Comparison of ENCODE assay signal across 7 cellular contexts in the genomic region with DNA sequence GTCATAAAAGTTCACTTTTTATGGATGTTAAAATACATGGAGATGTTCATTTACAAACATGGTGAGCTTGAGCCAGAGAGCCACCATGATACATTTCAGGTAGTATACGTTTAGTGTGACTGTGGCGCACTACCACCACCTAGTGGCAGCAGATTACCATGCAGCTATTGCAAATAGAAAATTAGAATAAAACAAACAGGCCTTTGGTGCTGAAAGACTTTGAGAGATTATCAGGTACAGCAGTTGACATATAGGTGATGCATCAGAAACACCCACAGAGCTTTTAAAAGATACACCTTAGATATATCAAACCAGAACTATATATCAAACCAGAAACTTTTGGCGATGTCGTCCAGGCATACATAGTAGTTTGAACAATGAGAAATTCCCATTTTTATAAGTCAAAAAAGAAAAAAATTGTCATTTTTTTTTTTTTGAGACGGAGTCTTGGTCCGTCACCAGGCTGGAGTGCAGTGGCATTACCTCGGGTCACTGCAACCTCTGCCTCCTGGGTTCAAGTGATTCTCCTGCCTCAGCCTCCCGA. TPM values are rescaled to one million over a fixed set of nuclear protein-coding genes. Genes with fewer than 3 reads are reported as not detected.
DNase-seq lines count a peak whose midpoint lies in the region; TF ChIP-seq lines count a peak whose summit lies in the region.

No MANE protein-coding gene starts in this region.

- no peak for TF ChIP-seq EP300 in esophagus muscularis mucosa (IDR thresholded peaks at IDR 0.05)
- no peak for TF ChIP-seq EP300 in neural cell (conservative IDR thresholded peaks at IDR 0.05; ENCODE audit: poor library complexity, severe bottlenecking)

- TF ChIP-seq CTCF in GM12875 (IDR thresholded peaks at IDR 0.05; ENCODE audit: borderline replicate concordance, insufficient read depth, low read depth, low read length) (peak; percentile 75), OCI-LY3 (IDR thresholded peaks at IDR 0.05; ENCODE audit: low read depth, low read length) (peak; percentile 90), esophagus muscularis mucosa (IDR thresholded peaks at IDR 0.05) (peak; percentile 76 to 92 (median 86)), neural cell (IDR thresholded peaks at IDR 0.05; ENCODE audit: poor library complexity, severe bottlenecking) (peak; percentile 90)

- intact Hi-C loops in esophagus muscularis mucosa (cut with DNase I) = no loop called here

- H3K4me3 ChIP-seq in GM12875 (ENCODE audit: low read depth, low read length) (no peak overlapping the region), OCI-LY3 (ENCODE audit: low read length) (peak overlapping the region; percentile 12; the same call in 1 of the 2 replicates), esophagus muscularis mucosa (no peak overlapping the region), neural cell (ENCODE audit: low read length) (no peak overlapping the region)

- H3K9me2 ChIP-seq in neural cell (ENCODE audit: insufficient read depth, low read length) = no peaks in the 10 kb centered on the region

- H3K4me2 ChIP-seq in OCI-LY3 (ENCODE audit: low read length) (peak overlapping the region; percentile 52), neural cell (ENCODE audit: low read length) (no peak overlapping the region)

- no peaks in the 10 kb centered on the region for H3K27me3 ChIP-seq in OCI-LY3 (ENCODE audit: low read depth, low read length)
- H3K27me3 ChIP-seq in esophagus muscularis mucosa = no peaks in the 10 kb centered on the region
- no peaks in the 10 kb centered on the region for H3K27me3 ChIP-seq in neural cell (ENCODE audit: insufficient read depth, low read depth, low read length)

- no peaks in the 10 kb centered on the region for H3F3A ChIP-seq in neural cell (ENCODE audit: insufficient read depth, low read length, poor library complexity, severe bottlenecking)

- DNase-seq in HK-2 (ENCODE audit: unreplicated experiment) = peak; percentile 54
- DNase-seq in activated T-cell treated with anti-CD3 and anti-CD28 coated beads for 24 hours (ENCODE audit: low read depth) = peak; percentile 70
- no peak for DNase-seq in esophagus muscularis mucosa (ENCODE audit: extremely low spot score)
- peak; percentile 18 for DNase-seq in stromal cell of bone marrow (ENCODE audit: low read depth)

- H2AFZ ChIP-seq in OCI-LY3 (ENCODE audit: low read depth, low read length) = no peak overlapping the region
- H2AFZ ChIP-seq in neural cell (ENCODE audit: low read depth, low read length) = no peak overlapping the region

- H3K79me2 ChIP-seq in OCI-LY3 (ENCODE audit: low read length) (no peaks in the 10 kb centered on the region), neural cell (replicated peaks; ENCODE audit: insufficient read depth, low read length) (no peaks in the 10 kb centered on the region)

- peaks cover 14% of the 10 kb centered on the region; the same call in 1 of the 2 replicates for H4K20me1 ChIP-seq in OCI-LY3 (ENCODE audit: insufficient read depth, low read length)
- H4K20me1 ChIP-seq in neural cell (ENCODE audit: insufficient read depth) = no peaks in the 10 kb centered on the region

- WGBS in esophagus muscularis mucosa = 73% methylated on average over 8 of the region's 8 CpGs

- H3K36me3 ChIP-seq in OCI-LY3 (replicated peaks; ENCODE audit: low read depth, low read length) (no peaks in the 10 kb centered on the region), esophagus muscularis mucosa (no peaks in the 10 kb centered on the region), neural cell (ENCODE audit: insufficient read depth, low read length) (no peaks in the 10 kb centered on the region)

- H3K9ac ChIP-seq in OCI-LY3 (ENCODE audit: low read length) (no peak overlapping the region), neural cell (ENCODE audit: low read length) (no peak overlapping the region)

- TF ChIP-seq RAD21 in neural cell (conservative IDR thresholded peaks at IDR 0.05) = peak; percentile 85

- H3K9me3 ChIP-seq in OCI-LY3 (ENCODE audit: insufficient read depth, low read length) (no peaks in the 10 kb centered on the region), esophagus muscularis mucosa (no peaks in the 10 kb centered on the region), neural cell (ENCODE audit: low read length) (no peaks in the 10 kb centered on the region)

- no peak for TF ChIP-seq POLR2A in esophagus muscularis mucosa (IDR thresholded peaks at IDR 0.05; ENCODE audit: low read depth)

- peaks cover 17% of the 10 kb centered on the region for H3K4me1 ChIP-seq in OCI-LY3 (ENCODE audit: low read length)
- H3K4me1 ChIP-seq in esophagus muscularis mucosa = peaks cover 0 to 25% (median 6%) of the 10 kb centered on the region in 4 donors

- no peak overlapping the region for H3K27ac ChIP-seq in OCI-LY3 (ENCODE audit: low read length)
- H3K27ac ChIP-seq in esophagus muscularis mucosa (replicated peaks in 1 of 4) = no peak overlapping the region
- H3K27ac ChIP-seq in neural cell (ENCODE audit: low read length) = no peak overlapping the region

TF ChIP-seq in neural cell, 6 proteins besides CTCF, POLR2A, EP300 and RAD21:
- peak; percentile 89 for TF ChIP-seq SMC3 (conservative IDR thresholded peaks at IDR 0.05; ENCODE audit: poor library complexity)
- no peak for TF ChIP-seq MXI1 (conservative IDR thresholded peaks at IDR 0.05; ENCODE audit: poor library complexity, severe bottlenecking)

RNA-seq across cellular contexts. Expression of gene ICE2, which starts 42.0 kb away (rescaled TPM):
- 10 to 100 TPM; 17.4 to 30.4 (median 21.3) TPM for total RNA-seq in esophagus muscularis mucosa
- 29.8 and 34.0 TPM in 2 replicates for polyA plus RNA-seq in neural cell
- polyA minus RNA-seq in neural cell = 60.6 and 61.7 TPM in 2 replicates
